1 cellular context compared by ENCODE assay signal in the genomic region with DNA sequence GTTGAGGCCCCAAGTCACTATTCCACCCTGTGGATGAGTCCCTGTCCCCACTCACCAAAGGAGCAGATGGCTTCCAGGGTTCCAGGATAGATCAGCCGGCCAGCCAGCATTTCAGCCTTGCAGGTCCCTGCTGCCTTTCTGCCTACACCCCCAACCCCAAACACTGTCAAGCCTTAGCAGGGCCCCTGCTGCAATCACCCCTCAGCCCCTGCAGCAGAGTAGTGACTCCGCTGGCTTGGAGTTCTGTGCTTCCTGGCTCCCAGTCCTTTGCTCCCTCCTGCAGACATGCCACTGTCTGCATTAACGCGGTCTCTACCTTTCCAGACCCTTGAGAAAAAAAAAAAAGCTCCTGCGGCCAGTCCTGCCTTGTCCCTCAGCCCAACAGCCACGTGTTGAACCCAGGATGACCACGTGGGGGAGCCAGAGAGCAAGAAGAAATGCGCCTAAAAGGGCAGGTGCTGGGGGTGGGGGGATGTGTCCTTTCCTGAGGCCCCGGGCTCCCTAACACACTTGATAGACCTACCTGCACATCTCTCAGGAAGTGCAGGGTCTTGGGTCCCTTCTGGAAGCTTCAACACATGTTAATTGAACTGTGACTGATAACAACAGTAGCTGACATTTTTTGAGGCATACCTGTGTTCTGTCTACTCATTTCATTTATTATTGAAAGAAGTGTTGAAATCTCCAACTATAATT.
TF ChIP-seq lines count a peak whose summit lies in the region.

No MANE protein-coding gene starts in this region.

TF ChIP-seq in K562, 482 proteins besides CTCF, POLR2A, EP300 and RAD21 (continued from another document and continues in another):
- TF ChIP-seq, protein P1, sequence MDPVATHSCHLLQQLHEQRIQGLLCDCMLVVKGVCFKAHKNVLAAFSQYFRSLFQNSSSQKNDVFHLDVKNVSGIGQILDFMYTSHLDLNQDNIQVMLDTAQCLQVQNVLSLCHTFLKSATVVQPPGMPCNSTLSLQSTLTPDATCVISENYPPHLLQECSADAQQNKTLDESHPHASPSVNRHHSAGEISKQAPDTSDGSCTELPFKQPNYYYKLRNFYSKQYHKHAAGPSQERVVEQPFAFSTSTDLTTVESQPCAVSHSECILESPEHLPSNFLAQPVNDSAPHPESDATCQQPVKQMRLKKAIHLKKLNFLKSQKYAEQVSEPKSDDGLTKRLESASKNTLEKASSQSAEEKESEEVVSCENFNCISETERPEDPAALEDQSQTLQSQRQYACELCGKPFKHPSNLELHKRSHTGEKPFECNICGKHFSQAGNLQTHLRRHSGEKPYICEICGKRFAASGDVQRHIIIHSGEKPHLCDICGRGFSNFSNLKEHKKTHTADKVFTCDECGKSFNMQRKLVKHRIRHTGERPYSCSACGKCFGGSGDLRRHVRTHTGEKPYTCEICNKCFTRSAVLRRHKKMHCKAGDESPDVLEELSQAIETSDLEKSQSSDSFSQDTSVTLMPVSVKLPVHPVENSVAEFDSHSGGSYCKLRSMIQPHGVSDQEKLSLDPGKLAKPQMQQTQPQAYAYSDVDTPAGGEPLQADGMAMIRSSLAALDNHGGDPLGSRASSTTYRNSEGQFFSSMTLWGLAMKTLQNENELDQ (CRISPR knock-in tag; IDR thresholded peaks at IDR 0.05; ENCODE audit: borderline replicate concordance), result no peak
- TF ChIP-seq ZNF175 (CRISPR knock-in tag; IDR thresholded peaks at IDR 0.05; ENCODE audit: low read depth) (no peak), RFX7 (CRISPR knock-in tag; IDR thresholded peaks at IDR 0.05) (no peak), EP400 (IDR thresholded peaks at IDR 0.05) (0 out of 2 replicates have a peak, but pooled peaks have one; percentile 27), MAFK (IDR thresholded peaks at IDR 0.05; ENCODE audit: low read length) (no peak), ARID2 (IDR thresholded peaks at IDR 0.05) (peak; percentile 90), ZNF57 (CRISPR knock-in tag; IDR thresholded peaks at IDR 0.05) (0 out of 2 replicates have a peak, but pooled peaks have one; percentile 20), MYC (IDR thresholded peaks at IDR 0.05; ENCODE audit: low read depth, low read length) (peak; percentile 89), MYC (CRISPR knock-in tag; IDR thresholded peaks at IDR 0.05; ENCODE audit: borderline replicate concordance, low read depth) (peak; percentile 70; the same call in 1 of the 2 replicates), ZNF24 (IDR thresholded peaks at IDR 0.05) (no peak), EGR1 (conservative IDR thresholded peaks at IDR 0.05) (no peak), CCAR2 (IDR thresholded peaks at IDR 0.05; ENCODE audit: low read depth, low read length) (no peak), ZNF239 (CRISPR knock-in tag; IDR thresholded peaks at IDR 0.05) (no peak), TCF7L2 (IDR thresholded peaks at IDR 0.05; ENCODE audit: low read depth, low read length) (no peak), ZKSCAN1 (IDR thresholded peaks at IDR 0.05; ENCODE audit: low read depth, low read length) (peak; percentile 48; the same call in 1 of the 2 replicates), SIX5 (IDR thresholded peaks at IDR 0.05; ENCODE audit: borderline replicate concordance in 1 of 2, insufficient read depth in 1 of 2, low read depth in 1 of 2, low read length in 2 of 2) (no peak), SP1 (CRISPR knock-in tag; IDR thresholded peaks at IDR 0.05) (no peak), ZBTB7A (IDR thresholded peaks at IDR 0.05; ENCODE audit: borderline replicate concordance, control insufficient read depth, low read depth, low read length) (0 out of 2 replicates have a peak, but pooled peaks have one; percentile 27), RBM15 (IDR thresholded peaks at IDR 0.05; ENCODE audit: insufficient read depth, low read length) (no peak), RAD51 (IDR thresholded peaks at IDR 0.05; ENCODE audit: borderline replicate concordance, low read depth) (peak; percentile 50; the same call in 1 of the 2 replicates), STAT5B (CRISPR knock-in tag; IDR thresholded peaks at IDR 0.05) (no peak), JUN (IDR thresholded peaks at IDR 0.05; ENCODE audit: borderline replicate concordance, low read depth, low read length) (no peak), JUN (CRISPR knock-in tag; IDR thresholded peaks at IDR 0.05; ENCODE audit: borderline replicate concordance) (no peak), HMG20A (CRISPR knock-in tag; conservative IDR thresholded peaks at IDR 0.05) (no peak)
- TF ChIP-seq, protein P2, sequence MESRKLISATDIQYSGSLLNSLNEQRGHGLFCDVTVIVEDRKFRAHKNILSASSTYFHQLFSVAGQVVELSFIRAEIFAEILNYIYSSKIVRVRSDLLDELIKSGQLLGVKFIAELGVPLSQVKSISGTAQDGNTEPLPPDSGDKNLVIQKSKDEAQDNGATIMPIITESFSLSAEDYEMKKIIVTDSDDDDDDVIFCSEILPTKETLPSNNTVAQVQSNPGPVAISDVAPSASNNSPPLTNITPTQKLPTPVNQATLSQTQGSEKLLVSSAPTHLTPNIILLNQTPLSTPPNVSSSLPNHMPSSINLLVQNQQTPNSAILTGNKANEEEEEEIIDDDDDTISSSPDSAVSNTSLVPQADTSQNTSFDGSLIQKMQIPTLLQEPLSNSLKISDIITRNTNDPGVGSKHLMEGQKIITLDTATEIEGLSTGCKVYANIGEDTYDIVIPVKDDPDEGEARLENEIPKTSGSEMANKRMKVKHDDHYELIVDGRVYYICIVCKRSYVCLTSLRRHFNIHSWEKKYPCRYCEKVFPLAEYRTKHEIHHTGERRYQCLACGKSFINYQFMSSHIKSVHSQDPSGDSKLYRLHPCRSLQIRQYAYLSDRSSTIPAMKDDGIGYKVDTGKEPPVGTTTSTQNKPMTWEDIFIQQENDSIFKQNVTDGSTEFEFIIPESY (CRISPR knock-in tag; IDR thresholded peaks at IDR 0.05), result no peak
- TF ChIP-seq, protein P3, sequence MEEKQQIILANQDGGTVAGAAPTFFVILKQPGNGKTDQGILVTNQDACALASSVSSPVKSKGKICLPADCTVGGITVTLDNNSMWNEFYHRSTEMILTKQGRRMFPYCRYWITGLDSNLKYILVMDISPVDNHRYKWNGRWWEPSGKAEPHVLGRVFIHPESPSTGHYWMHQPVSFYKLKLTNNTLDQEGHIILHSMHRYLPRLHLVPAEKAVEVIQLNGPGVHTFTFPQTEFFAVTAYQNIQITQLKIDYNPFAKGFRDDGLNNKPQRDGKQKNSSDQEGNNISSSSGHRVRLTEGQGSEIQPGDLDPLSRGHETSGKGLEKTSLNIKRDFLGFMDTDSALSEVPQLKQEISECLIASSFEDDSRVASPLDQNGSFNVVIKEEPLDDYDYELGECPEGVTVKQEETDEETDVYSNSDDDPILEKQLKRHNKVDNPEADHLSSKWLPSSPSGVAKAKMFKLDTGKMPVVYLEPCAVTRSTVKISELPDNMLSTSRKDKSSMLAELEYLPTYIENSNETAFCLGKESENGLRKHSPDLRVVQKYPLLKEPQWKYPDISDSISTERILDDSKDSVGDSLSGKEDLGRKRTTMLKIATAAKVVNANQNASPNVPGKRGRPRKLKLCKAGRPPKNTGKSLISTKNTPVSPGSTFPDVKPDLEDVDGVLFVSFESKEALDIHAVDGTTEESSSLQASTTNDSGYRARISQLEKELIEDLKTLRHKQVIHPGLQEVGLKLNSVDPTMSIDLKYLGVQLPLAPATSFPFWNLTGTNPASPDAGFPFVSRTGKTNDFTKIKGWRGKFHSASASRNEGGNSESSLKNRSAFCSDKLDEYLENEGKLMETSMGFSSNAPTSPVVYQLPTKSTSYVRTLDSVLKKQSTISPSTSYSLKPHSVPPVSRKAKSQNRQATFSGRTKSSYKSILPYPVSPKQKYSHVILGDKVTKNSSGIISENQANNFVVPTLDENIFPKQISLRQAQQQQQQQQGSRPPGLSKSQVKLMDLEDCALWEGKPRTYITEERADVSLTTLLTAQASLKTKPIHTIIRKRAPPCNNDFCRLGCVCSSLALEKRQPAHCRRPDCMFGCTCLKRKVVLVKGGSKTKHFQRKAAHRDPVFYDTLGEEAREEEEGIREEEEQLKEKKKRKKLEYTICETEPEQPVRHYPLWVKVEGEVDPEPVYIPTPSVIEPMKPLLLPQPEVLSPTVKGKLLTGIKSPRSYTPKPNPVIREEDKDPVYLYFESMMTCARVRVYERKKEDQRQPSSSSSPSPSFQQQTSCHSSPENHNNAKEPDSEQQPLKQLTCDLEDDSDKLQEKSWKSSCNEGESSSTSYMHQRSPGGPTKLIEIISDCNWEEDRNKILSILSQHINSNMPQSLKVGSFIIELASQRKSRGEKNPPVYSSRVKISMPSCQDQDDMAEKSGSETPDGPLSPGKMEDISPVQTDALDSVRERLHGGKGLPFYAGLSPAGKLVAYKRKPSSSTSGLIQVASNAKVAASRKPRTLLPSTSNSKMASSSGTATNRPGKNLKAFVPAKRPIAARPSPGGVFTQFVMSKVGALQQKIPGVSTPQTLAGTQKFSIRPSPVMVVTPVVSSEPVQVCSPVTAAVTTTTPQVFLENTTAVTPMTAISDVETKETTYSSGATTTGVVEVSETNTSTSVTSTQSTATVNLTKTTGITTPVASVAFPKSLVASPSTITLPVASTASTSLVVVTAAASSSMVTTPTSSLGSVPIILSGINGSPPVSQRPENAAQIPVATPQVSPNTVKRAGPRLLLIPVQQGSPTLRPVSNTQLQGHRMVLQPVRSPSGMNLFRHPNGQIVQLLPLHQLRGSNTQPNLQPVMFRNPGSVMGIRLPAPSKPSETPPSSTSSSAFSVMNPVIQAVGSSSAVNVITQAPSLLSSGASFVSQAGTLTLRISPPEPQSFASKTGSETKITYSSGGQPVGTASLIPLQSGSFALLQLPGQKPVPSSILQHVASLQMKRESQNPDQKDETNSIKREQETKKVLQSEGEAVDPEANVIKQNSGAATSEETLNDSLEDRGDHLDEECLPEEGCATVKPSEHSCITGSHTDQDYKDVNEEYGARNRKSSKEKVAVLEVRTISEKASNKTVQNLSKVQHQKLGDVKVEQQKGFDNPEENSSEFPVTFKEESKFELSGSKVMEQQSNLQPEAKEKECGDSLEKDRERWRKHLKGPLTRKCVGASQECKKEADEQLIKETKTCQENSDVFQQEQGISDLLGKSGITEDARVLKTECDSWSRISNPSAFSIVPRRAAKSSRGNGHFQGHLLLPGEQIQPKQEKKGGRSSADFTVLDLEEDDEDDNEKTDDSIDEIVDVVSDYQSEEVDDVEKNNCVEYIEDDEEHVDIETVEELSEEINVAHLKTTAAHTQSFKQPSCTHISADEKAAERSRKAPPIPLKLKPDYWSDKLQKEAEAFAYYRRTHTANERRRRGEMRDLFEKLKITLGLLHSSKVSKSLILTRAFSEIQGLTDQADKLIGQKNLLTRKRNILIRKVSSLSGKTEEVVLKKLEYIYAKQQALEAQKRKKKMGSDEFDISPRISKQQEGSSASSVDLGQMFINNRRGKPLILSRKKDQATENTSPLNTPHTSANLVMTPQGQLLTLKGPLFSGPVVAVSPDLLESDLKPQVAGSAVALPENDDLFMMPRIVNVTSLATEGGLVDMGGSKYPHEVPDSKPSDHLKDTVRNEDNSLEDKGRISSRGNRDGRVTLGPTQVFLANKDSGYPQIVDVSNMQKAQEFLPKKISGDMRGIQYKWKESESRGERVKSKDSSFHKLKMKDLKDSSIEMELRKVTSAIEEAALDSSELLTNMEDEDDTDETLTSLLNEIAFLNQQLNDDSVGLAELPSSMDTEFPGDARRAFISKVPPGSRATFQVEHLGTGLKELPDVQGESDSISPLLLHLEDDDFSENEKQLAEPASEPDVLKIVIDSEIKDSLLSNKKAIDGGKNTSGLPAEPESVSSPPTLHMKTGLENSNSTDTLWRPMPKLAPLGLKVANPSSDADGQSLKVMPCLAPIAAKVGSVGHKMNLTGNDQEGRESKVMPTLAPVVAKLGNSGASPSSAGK (IDR thresholded peaks at IDR 0.05), result no peak
- TF ChIP-seq, protein P4, sequence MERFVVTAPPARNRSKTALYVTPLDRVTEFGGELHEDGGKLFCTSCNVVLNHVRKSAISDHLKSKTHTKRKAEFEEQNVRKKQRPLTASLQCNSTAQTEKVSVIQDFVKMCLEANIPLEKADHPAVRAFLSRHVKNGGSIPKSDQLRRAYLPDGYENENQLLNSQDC (CRISPR knock-in tag; IDR thresholded peaks at IDR 0.05), result no peak
- TF ChIP-seq, protein P5, sequence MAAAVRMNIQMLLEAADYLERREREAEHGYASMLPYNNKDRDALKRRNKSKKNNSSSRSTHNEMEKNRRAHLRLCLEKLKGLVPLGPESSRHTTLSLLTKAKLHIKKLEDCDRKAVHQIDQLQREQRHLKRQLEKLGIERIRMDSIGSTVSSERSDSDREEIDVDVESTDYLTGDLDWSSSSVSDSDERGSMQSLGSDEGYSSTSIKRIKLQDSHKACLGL (CRISPR knock-in tag; IDR thresholded peaks at IDR 0.05; ENCODE audit: borderline replicate concordance, poor library complexity, severe bottlenecking), result no peak
- TF ChIP-seq, protein P6, sequence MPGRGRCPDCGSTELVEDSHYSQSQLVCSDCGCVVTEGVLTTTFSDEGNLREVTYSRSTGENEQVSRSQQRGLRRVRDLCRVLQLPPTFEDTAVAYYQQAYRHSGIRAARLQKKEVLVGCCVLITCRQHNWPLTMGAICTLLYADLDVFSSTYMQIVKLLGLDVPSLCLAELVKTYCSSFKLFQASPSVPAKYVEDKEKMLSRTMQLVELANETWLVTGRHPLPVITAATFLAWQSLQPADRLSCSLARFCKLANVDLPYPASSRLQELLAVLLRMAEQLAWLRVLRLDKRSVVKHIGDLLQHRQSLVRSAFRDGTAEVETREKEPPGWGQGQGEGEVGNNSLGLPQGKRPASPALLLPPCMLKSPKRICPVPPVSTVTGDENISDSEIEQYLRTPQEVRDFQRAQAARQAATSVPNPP (IDR thresholded peaks at IDR 0.05; ENCODE audit: borderline replicate concordance, insufficient read depth, insufficient read length), result no peak
- TF ChIP-seq, protein P7, sequence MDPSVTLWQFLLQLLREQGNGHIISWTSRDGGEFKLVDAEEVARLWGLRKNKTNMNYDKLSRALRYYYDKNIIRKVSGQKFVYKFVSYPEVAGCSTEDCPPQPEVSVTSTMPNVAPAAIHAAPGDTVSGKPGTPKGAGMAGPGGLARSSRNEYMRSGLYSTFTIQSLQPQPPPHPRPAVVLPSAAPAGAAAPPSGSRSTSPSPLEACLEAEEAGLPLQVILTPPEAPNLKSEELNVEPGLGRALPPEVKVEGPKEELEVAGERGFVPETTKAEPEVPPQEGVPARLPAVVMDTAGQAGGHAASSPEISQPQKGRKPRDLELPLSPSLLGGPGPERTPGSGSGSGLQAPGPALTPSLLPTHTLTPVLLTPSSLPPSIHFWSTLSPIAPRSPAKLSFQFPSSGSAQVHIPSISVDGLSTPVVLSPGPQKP (CRISPR knock-in tag; IDR thresholded peaks at IDR 0.05), result no peak
- TF ChIP-seq, protein P8, sequence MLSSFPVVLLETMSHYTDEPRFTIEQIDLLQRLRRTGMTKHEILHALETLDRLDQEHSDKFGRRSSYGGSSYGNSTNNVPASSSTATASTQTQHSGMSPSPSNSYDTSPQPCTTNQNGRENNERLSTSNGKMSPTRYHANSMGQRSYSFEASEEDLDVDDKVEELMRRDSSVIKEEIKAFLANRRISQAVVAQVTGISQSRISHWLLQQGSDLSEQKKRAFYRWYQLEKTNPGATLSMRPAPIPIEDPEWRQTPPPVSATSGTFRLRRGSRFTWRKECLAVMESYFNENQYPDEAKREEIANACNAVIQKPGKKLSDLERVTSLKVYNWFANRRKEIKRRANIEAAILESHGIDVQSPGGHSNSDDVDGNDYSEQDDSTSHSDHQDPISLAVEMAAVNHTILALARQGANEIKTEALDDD (IDR thresholded peaks at IDR 0.05), result no peak
